In genomic region chr19:40445945-40446784, GRCh38 we compare ENCODE assay signal across 8 cellular contexts.
DNase-seq lines count a peak whose midpoint lies in the region; TF ChIP-seq lines count a peak whose summit lies in the region.
"Had no signal": no experiment of that assay in that cellular context is flagged by ENCODE, and none has a peak within 500 bp of the region (broad histone marks: within the 10 kb centered on the region; RNA-seq: fewer than 3 reads in every experiment).

No MANE protein-coding gene starts in this region.

- peaks cover 6% of the 10 kb centered on the region for H3K79me2 ChIP-seq in parathyroid adenoma

- no peaks in the 10 kb centered on the region for H3K36me3 ChIP-seq in parathyroid adenoma (ENCODE audit: control insufficient read depth, insufficient read depth, low read length)

- H3K4me1 ChIP-seq in parathyroid adenoma: peaks cover 20% of the 10 kb centered on the region

- H3K9ac ChIP-seq in parathyroid adenoma: no peak overlapping the region
- H3K9ac ChIP-seq: KMS-11 had no signal

- H3K27ac ChIP-seq in parathyroid adenoma: peak overlapping the region; percentile 98
- H3K27ac ChIP-seq: KMS-11 had no signal

- no peak for TF ChIP-seq CTCF in parathyroid adenoma (IDR thresholded peaks at IDR 0.05)

- DNase-seq in EL (peak; percentile 27), NCI-H510A treated with DMSO at 0.1 percent for 48 hours (lab: John Stamatoyannopoulos, UW) (peak; percentile 8), erythroblast (lab: John Stamatoyannopoulos, UW) (peak; percentile 49 to 69), SW480 (ENCODE audit: low spot score) (no peak)
- DNase-seq in activated CD4-positive, CD25-positive, alpha-beta regulatory T cell (lab: John Stamatoyannopoulos, UW): no peak
- no peak for DNase-seq in stimulated activated CD4-positive, alpha-beta T cell treated with anti-CD3 and anti-CD28 coated beads, Interleukin-15, amount 100 ng/mL, for 24 hours

- no peaks in the 10 kb centered on the region for H3K9me3 ChIP-seq in parathyroid adenoma (ENCODE audit: control insufficient read depth, low read length)

- H3K4me3 ChIP-seq in parathyroid adenoma (ENCODE audit: low read depth, low read length): peak overlapping the region; percentile 38

- H3K27me3 ChIP-seq in parathyroid adenoma (ENCODE audit: control insufficient read depth, insufficient read depth, low read length): no peaks in the 10 kb centered on the region

- H2AFZ ChIP-seq in parathyroid adenoma: peak overlapping the region; percentile 82

- peak overlapping the region; percentile 90 for H3K4me2 ChIP-seq in parathyroid adenoma (ENCODE audit: low read length)

- peak; percentile 65 for TF ChIP-seq POLR2A in erythroblast (IDR thresholded peaks at IDR 0.05; ENCODE audit: low read length)

Comparison
In these comparisons a context has a peak if more than half of its experiments do, and no peak if none do; other contexts are left out.
1. DNase-seq: peak in EL (single experiment), NCI-H510A treated with DMSO at 0.1 percent for 48 hours (single experiment) and erythroblast (2 of 2); none in activated CD4-positive, CD25-positive, alpha-beta regulatory T cell (0 of 4), stimulated activated CD4-positive, alpha-beta T cell treated with anti-CD3 and anti-CD28 coated beads, Interleukin-15, amount 100 ng/mL, for 24 hours (single experiment) and SW480 (single experiment).